In genomic region chr4:87523307-87523706, GRCh38 we compare ENCODE assay signal across 24 cellular contexts. TPM values are rescaled to one million over a fixed set of nuclear protein-coding genes. Genes with fewer than 3 reads are reported as not detected.
DNase-seq lines count a peak whose midpoint lies in the region; ATAC-seq and TF ChIP-seq lines count a peak whose summit lies in the region.
"Had no signal": no experiment of that assay in that cellular context is flagged by ENCODE, and none has a peak within 500 bp of the region (broad histone marks: within the 10 kb centered on the region; RNA-seq: fewer than 3 reads in every experiment).

No MANE protein-coding gene starts in this region.

- H2BK5ac ChIP-seq in IMR-90 (ENCODE audit: low read depth, low read length, poor library complexity, severe bottlenecking) = no peak overlapping the region

- no peak overlapping the region for H2AK9ac ChIP-seq in IMR-90 (replicated peaks; ENCODE audit: low read depth, low read length, poor library complexity)

- no peaks in the 10 kb centered on the region for H3K9me3 ChIP-seq in IMR-90 (ENCODE audit: control insufficient read depth, insufficient read depth, low read length)
- peaks cover 0 to 4% of the 10 kb centered on the region in 2 donors for H3K9me3 ChIP-seq in mucosa of rectum (ENCODE audit: control insufficient read depth in 2 of 2, low read length in 2 of 2)
- no peaks in the 10 kb centered on the region for H3K9me3 ChIP-seq in testis
- H3K9me3 ChIP-seq: pancreas, SJSA1 had no signal

- TF ChIP-seq POLR2A in IMR-90 (IDR thresholded peaks at IDR 0.05; ENCODE audit: low read depth, low read length) (no peak), testis (IDR thresholded peaks at IDR 0.05) (no peak)

- 0 out of 2 replicates have a peak, but pooled peaks cover 5% of the 10 kb centered on the region for H3K9me1 ChIP-seq in IMR-90 (ENCODE audit: insufficient read depth, low read length)

- H3K36me3 Mint-ChIP-seq in activated naive CD8-positive, alpha-beta T cell treated with anti-CD3 and anti-CD28 coated beads for 36 hours = peaks cover 3% of the 10 kb centered on the region
- H3K36me3 Mint-ChIP-seq: memory B cell had no signal

- TF ChIP-seq CTCF in IMR-90 (conservative IDR thresholded peaks at IDR 0.05; ENCODE audit: low read depth, low read length) (no peak), testis (IDR thresholded peaks at IDR 0.05) (no peak)

- H3K27me3 ChIP-seq in IMR-90 (ENCODE audit: control insufficient read depth, insufficient read depth, low read length) (no peaks in the 10 kb centered on the region), mucosa of rectum (ENCODE audit: control insufficient read depth in 2 of 2, insufficient read depth in 2 of 2, low read length in 2 of 2) (no peaks in the 10 kb centered on the region), testis (no peaks in the 10 kb centered on the region)
- H3K27me3 ChIP-seq: pancreas, SJSA1 had no signal

- no peak overlapping the region for H4K91ac ChIP-seq in IMR-90 (ENCODE audit: insufficient read depth, low read depth, low read length)

- H3K4me1 ChIP-seq in IMR-90 (ENCODE audit: control insufficient read depth, insufficient read depth, low read length) (peaks cover 3% of the 10 kb centered on the region; the same call in 1 of the 2 replicates), mucosa of rectum (ENCODE audit: control insufficient read depth in 2 of 2, insufficient read depth in 2 of 2, low read length in 2 of 2) (peaks cover 0 to 3% of the 10 kb centered on the region in 2 donors), testis (peaks cover 15% of the 10 kb centered on the region)
- H3K4me1 ChIP-seq: SJSA1 had no signal

- H3K18ac ChIP-seq in IMR-90 (ENCODE audit: low read depth, low read length) = no peak overlapping the region

- no peaks in the 10 kb centered on the region for H3K27me3 Mint-ChIP-seq in activated naive CD8-positive, alpha-beta T cell treated with anti-CD3 and anti-CD28 coated beads for 36 hours
- H3K27me3 Mint-ChIP-seq: activated T-cell treated with anti-CD3 and anti-CD28 coated beads, Interleukin-2, amount 50 U/mL, for 24 hours; stimulated activated naive CD8-positive, alpha-beta T cell treated with anti-CD3 and anti-CD28 coated beads, Interleukin-15, amount 100 ng/mL, for 72 hours; T-helper 17 cell had no signal

- no peak for ATAC-seq in IMR-90 (ENCODE audit: low read depth)
- ATAC-seq: activated CD8-positive, alpha-beta T cell treated with anti-CD3 and anti-CD28 coated beads, Interleukin-2, amount 10 ng/mL, durations not matched to agents 7 days and 5 days; natural killer cell; pancreas; stimulated activated naive CD8-positive, alpha-beta T cell treated with anti-CD3 and anti-CD28 coated beads, Interleukin-15, amount 100 ng/mL, for 72 hours; T-helper 17 cell had no signal

- no TSS peak for BruUV-seq in IMR-90 (replicated peaks; lab: Mats Ljungman, UMichigan)

- no peaks in the 10 kb centered on the region for H4K20me1 ChIP-seq in IMR-90 (ENCODE audit: insufficient read depth, low read length)

- CTCF ChIA-PET in IMR-90 (lab: Yijun Ruan, JAX) = no interaction called here

- no peaks in the 10 kb centered on the region for H3K79me1 ChIP-seq in IMR-90 (ENCODE audit: low read depth in 1 of 2, low read length in 2 of 2)

- H3K14ac ChIP-seq in IMR-90 (replicated peaks; ENCODE audit: low read depth, low read length) = no peak overlapping the region

- in situ Hi-C loops in IMR-90 (cut with MboI; ENCODE audit: low sequenced_read_pairs) = no loop called here

- H4K5ac ChIP-seq in IMR-90 (ENCODE audit: low read depth, low read length) = no peak overlapping the region

- dilution Hi-C loops in IMR-90 (cut with HindIII; ENCODE audit: low sequenced_read_pairs, unreplicated experiment) = no loop called here

- no peak overlapping the region for H3K4me3 Mint-ChIP-seq in activated naive CD8-positive, alpha-beta T cell treated with anti-CD3 and anti-CD28 coated beads for 36 hours
- H3K4me3 Mint-ChIP-seq: activated CD8-positive, alpha-beta T cell treated with anti-CD3 and anti-CD28 coated beads, Interleukin-2, amount 10 ng/mL, durations not matched to agents 7 days and 5 days; activated naive CD4-positive, alpha-beta T cell treated with anti-CD3 and anti-CD28 coated beads for 36 hours; activated T-cell treated with anti-CD3 and anti-CD28 coated beads, Interleukin-2, amount 50 U/mL, for 24 hours; memory B cell; natural killer cell; stimulated activated naive CD8-positive, alpha-beta T cell treated with anti-CD3 and anti-CD28 coated beads, Interleukin-15, amount 100 ng/mL, for 72 hours; T-helper 17 cell had no signal

- H2BK15ac ChIP-seq in IMR-90 (ENCODE audit: low read depth, low read length) = no peak overlapping the region

- H3K27ac Mint-ChIP-seq in activated naive CD8-positive, alpha-beta T cell treated with anti-CD3 and anti-CD28 coated beads for 36 hours = no peak overlapping the region
- H3K27ac Mint-ChIP-seq: activated CD8-positive, alpha-beta T cell treated with anti-CD3 and anti-CD28 coated beads, Interleukin-2, amount 10 ng/mL, durations not matched to agents 7 days and 5 days; activated naive CD4-positive, alpha-beta T cell treated with anti-CD3 and anti-CD28 coated beads for 36 hours; activated T-cell treated with anti-CD3 and anti-CD28 coated beads, Interleukin-2, amount 50 U/mL, for 24 hours; memory B cell; natural killer cell; stimulated activated naive CD8-positive, alpha-beta T cell treated with anti-CD3 and anti-CD28 coated beads, Interleukin-15, amount 100 ng/mL, for 72 hours; T-helper 17 cell had no signal

- POLR2A ChIA-PET in IMR-90 (lab: Charles Lee; ENCODE audit: unreplicated experiment) = no interaction called here

- H3K9ac ChIP-seq in IMR-90 (ENCODE audit: low read depth, low read length) = no peak overlapping the region
- no peak overlapping the region for H3K9ac ChIP-seq in mucosa of rectum (ENCODE audit: low read depth in 1 of 2, low read length in 2 of 2)

- intact Hi-C loops in IMR-90 (cut with micrococcal nuclease) (no loop called here), testis (cut with DNase I; ENCODE audit: low total_unique reads) (no loop called here)

- no peak overlapping the region for H2AFZ ChIP-seq in IMR-90 (replicated peaks; ENCODE audit: low read length, poor library complexity)
- H2AFZ ChIP-seq: PC-9 had no signal

- 20% methylated on average over 1 of the region's 4 CpGs; no CpG with 5 or more reads in 1 of the 2 experiments for WGBS in IMR-90 (ENCODE audit: extremely low coverage in 2 of 2, insufficient read length in 1 of 2), 2 experiments
- 66 to 72% methylated on average over 4 of the region's 4 CpGs for WGBS in testis, 2 donors

- H2BK20ac ChIP-seq in IMR-90 (ENCODE audit: low read depth, low read length) = no peak overlapping the region

- DNase-seq in IMR-90 (no peak), testis (no peak), T-helper 9 cell (no peak), activated gamma-delta T cell (lab: John Stamatoyannopoulos, UW) (no peak)
- DNase-seq in activated naive CD8-positive, alpha-beta T cell treated with anti-CD3 and anti-CD28 coated beads for 36 hours = no peak
- DNase-seq: activated CD8-positive, alpha-beta T cell treated with anti-CD3 and anti-CD28 coated beads, Interleukin-2, amount 10 ng/mL, durations not matched to agents 7 days and 5 days; activated naive CD4-positive, alpha-beta T cell treated with anti-CD3 and anti-CD28 coated beads for 36 hours; activated T-cell treated with anti-CD3 and anti-CD28 coated beads, Interleukin-2, amount 50 U/mL, for 24 hours; aorta; DMS79; MV-4-11; natural killer cell; NCI-H187 treated with DMSO at 0.1 percent for 48 hours; NCI-H526 treated with DMSO at 0.1 percent for 48 hours; pancreas; PC-9; stimulated activated CD4-positive, alpha-beta T cell treated with anti-CD3 and anti-CD28 coated beads, Interleukin-2, amount 100 ng/mL, for 48 hours; stimulated activated naive CD8-positive, alpha-beta T cell treated with anti-CD3 and anti-CD28 coated beads, Interleukin-15, amount 100 ng/mL, for 72 hours; T-helper 17 cell had no signal

- H3K4ac ChIP-seq in IMR-90 (ENCODE audit: low read depth, low read length) = no peak overlapping the region

- H3K9me3 Mint-ChIP-seq in activated naive CD8-positive, alpha-beta T cell treated with anti-CD3 and anti-CD28 coated beads for 36 hours = peaks cover 4% of the 10 kb centered on the region
- H3K9me3 Mint-ChIP-seq: memory B cell had no signal

- no peaks in the 10 kb centered on the region for H3K4me1 Mint-ChIP-seq in activated naive CD8-positive, alpha-beta T cell treated with anti-CD3 and anti-CD28 coated beads for 36 hours
- H3K4me1 Mint-ChIP-seq: natural killer cell; stimulated activated naive CD8-positive, alpha-beta T cell treated with anti-CD3 and anti-CD28 coated beads, Interleukin-15, amount 100 ng/mL, for 72 hours; T-helper 17 cell had no signal

- no peak overlapping the region for H3K56ac ChIP-seq in IMR-90 (ENCODE audit: extremely low read depth, insufficient read depth, low read length)

- no peak overlapping the region for H2AK5ac ChIP-seq in IMR-90 (ENCODE audit: low read depth, low read length)

- H3K4me3 ChIP-seq in IMR-90 (ENCODE audit: insufficient read depth, low read depth, low read length) = no peak overlapping the region
- no peak overlapping the region for H3K4me3 ChIP-seq in mucosa of rectum (ENCODE audit: low read length in 2 of 2)
- H3K4me3 ChIP-seq in testis = no peak overlapping the region
- H3K4me3 ChIP-seq: pancreas, PC-9, SJSA1, skin epidermis had no signal

- H3K4me2 ChIP-seq in IMR-90 (ENCODE audit: low read depth, low read length) = no peak overlapping the region
- H3K4me2 ChIP-seq: PC-9 had no signal

- H3K27ac ChIP-seq in IMR-90 (ENCODE audit: insufficient read depth, low read length) = no peak overlapping the region
- H3K27ac ChIP-seq in angular gyrus (ENCODE audit: low read depth, low read length) = peak overlapping the region; percentile 89
- peak overlapping the region; percentile 56 to 63 for H3K27ac ChIP-seq in mucosa of rectum (ENCODE audit: low read depth in 2 of 2, low read length in 2 of 2)
- H3K27ac ChIP-seq in testis = peak overlapping the region; percentile 80 to 84
- H3K27ac ChIP-seq: pancreas, SJSA1 had no signal

- H3K36me3 ChIP-seq in IMR-90 (ENCODE audit: control insufficient read depth, insufficient read depth, low read length) (no peaks in the 10 kb centered on the region), mucosa of rectum (ENCODE audit: control insufficient read depth in 2 of 2, insufficient read depth in 2 of 2, low read length in 2 of 2) (no peaks in the 10 kb centered on the region), testis (ENCODE audit: low read depth, missing control alignments) (no peaks in the 10 kb centered on the region)
- H3K36me3 ChIP-seq: pancreas, SJSA1 had no signal

- no peak overlapping the region for H2BK120ac ChIP-seq in IMR-90 (ENCODE audit: low read depth, low read length)

- no peak overlapping the region for H4K8ac ChIP-seq in IMR-90 (ENCODE audit: low read depth in 2 of 2, low read length in 2 of 2)

- no peak for TF ChIP-seq RAD21 in IMR-90 (IDR thresholded peaks at IDR 0.05; ENCODE audit: low read length)

- no peak overlapping the region for H3K23ac ChIP-seq in IMR-90 (ENCODE audit: low read depth, low read length)

RNA-seq across cellular contexts. Expression of gene SPARCL1, which starts 5.9 kb away (rescaled TPM):
- total RNA-seq in IMR-90 (2012; rRNA removed) (not detected in 2 replicates), testis (100 to 1,000 TPM; 110 to 138 TPM)
- polyA plus RNA-seq in IMR-90 (2012; rRNA removed) (not detected in 2 replicates), testis (ENCODE audit: insufficient read depth, low read depth, low replicate concordance) (124 TPM)
- polyA plus RNA-seq in IMR-90 (2012; cell fraction: cytosol; rRNA removed) = not detected in 2 replicates
- polyA plus RNA-seq in IMR-90 (2012; cell fraction: nucleus; rRNA removed; ENCODE audit: low replicate concordance) = not detected in 2 replicates
- total RNA-seq in activated naive CD8-positive, alpha-beta T cell treated with anti-CD3 and anti-CD28 coated beads for 36 hours = not detected
- total RNA-seq: activated CD8-positive, alpha-beta T cell treated with anti-CD3 and anti-CD28 coated beads, Interleukin-2, amount 10 ng/mL, durations not matched to agents 7 days and 5 days; activated naive CD4-positive, alpha-beta T cell treated with anti-CD3 and anti-CD28 coated beads for 36 hours; natural killer cell; PC-9; SJSA1; T-helper 17 cell had no signal

Comparison
In these comparisons a context has a peak if more than half of its experiments do, and no peak if none do; other contexts are left out.
1. RNA of gene SPARCL1, which starts 5.9 kb away (total RNA-seq): 110 to 138 TPM in testis; not detected in IMR-90 and not detected in activated naive CD8-positive, alpha-beta T cell treated with anti-CD3 and anti-CD28 coated beads for 36 hours; every median in the first group is over 100 times any median in the second.